11 cellular contexts compared by ENCODE assay signal in the genomic region with DNA sequence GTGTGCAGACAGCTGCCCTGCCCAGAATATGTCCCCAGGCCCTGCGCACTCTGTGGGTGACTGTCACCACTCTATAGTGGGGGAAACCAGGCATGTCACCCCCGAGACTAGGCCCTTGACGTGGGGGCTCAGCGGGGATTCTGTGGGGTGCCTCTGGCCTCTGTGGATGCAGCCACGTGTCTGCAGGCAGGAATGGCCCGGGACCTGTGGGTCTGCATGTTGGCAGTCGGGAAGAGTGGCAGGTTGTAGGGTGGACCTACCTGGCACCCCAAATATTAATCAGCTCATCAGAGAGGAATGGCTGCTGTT. TPM values are rescaled to one million over a fixed set of nuclear protein-coding genes. Genes with fewer than 3 reads are reported as not detected.
DNase-seq lines count a peak whose midpoint lies in the region; FAIRE-seq and TF ChIP-seq lines count a peak whose summit lies in the region.
"Had no signal": no experiment of that assay in that cellular context is flagged by ENCODE, and none has a peak within 500 bp of the region (broad histone marks: within the 10 kb centered on the region; RNA-seq: fewer than 3 reads in every experiment).

No MANE protein-coding gene starts in this region.

- DNase-seq in Calu3 = no peak
- DNase-seq in SJSA1 (ENCODE audit: low read depth in 1 of 2, low spot score in 2 of 2) = no peak
- no peak for DNase-seq in KG1 (lab: John Stamatoyannopoulos, UW)
- no peak for DNase-seq in NOMO-1 treated with dmso at 0.1 percent for 144 hours (lab: John Stamatoyannopoulos, UW; ENCODE audit: unreplicated experiment)
- DNase-seq in endothelial cell (ENCODE audit: low spot score) = no peak
- no peak for DNase-seq in urothelium cell line (ENCODE audit: low spot score)
- DNase-seq: H9, NCI-H1105 had no signal

- H3K79me2 ChIP-seq in parathyroid adenoma = no peaks in the 10 kb centered on the region

- H3K4me1 Mint-ChIP-seq in Calu3 (ENCODE audit: low read depth, unreplicated experiment) (peaks cover 22% of the 10 kb centered on the region), endothelial cell (ENCODE audit: unreplicated experiment) (no peaks in the 10 kb centered on the region)

- no peaks in the 10 kb centered on the region for H3K9me3 ChIP-seq in SJSA1 (replicated peaks)
- no peaks in the 10 kb centered on the region for H3K9me3 ChIP-seq in esophagus (ENCODE audit: control insufficient read depth in 2 of 2, insufficient read depth in 1 of 2, low read depth in 1 of 2, low read length in 1 of 2)
- no peaks in the 10 kb centered on the region for H3K9me3 ChIP-seq in parathyroid adenoma (ENCODE audit: control insufficient read depth, low read length)

- H3K36me3 Mint-ChIP-seq in Calu3 (ENCODE audit: insufficient read depth, unreplicated experiment) = peaks cover 16% of the 10 kb centered on the region
- peaks cover 9% of the 10 kb centered on the region for H3K36me3 Mint-ChIP-seq in endothelial cell (ENCODE audit: low read depth, unreplicated experiment)

- H3K27ac Mint-ChIP-seq in Calu3 (ENCODE audit: unreplicated experiment) = peak overlapping the region; percentile 77
- H3K27ac Mint-ChIP-seq in endothelial cell (ENCODE audit: unreplicated experiment) = no peak overlapping the region

- H3K27me3 ChIP-seq in SJSA1 (replicated peaks) = no peaks in the 10 kb centered on the region
- H3K27me3 ChIP-seq in esophagus (ENCODE audit: control insufficient read depth in 1 of 2, insufficient read depth in 2 of 2, low read length in 2 of 2) = no peaks in the 10 kb centered on the region
- H3K27me3 ChIP-seq in parathyroid adenoma (ENCODE audit: control insufficient read depth, insufficient read depth, low read length) = no peaks in the 10 kb centered on the region

- no peak for FAIRE-seq in urothelium cell line (lab: Jason Lieb, UNC)

- intact Hi-C loops in Calu3 (cut with micrococcal nuclease; ENCODE audit: unreplicated experiment) = no loop called here

- H3K27me3 Mint-ChIP-seq in Calu3 (ENCODE audit: unreplicated experiment) (peaks cover 4% of the 10 kb centered on the region), endothelial cell (ENCODE audit: unreplicated experiment) (peaks cover 4% of the 10 kb centered on the region)

- H3K27ac ChIP-seq in SJSA1 (peak overlapping the region; percentile 87; the same call in 1 of the 2 replicates), esophagus (ENCODE audit: low read depth in 2 of 2, low read length in 1 of 2) (no peak overlapping the region), parathyroid adenoma (no peak overlapping the region)

- 79 to 85% methylated on average over 7 of the region's 7 CpGs for WGBS in esophagus, 2 donors

- CTCF ChIA-PET in Calu3 (lab: Charles Lee) = interaction anchor here (1.2 kb wide), 1 partner anchor 35 kb away, joined by 4 read pairs; no protein-coding TSS in a partner anchor

- TF ChIP-seq CTCF in Calu3 (IDR thresholded peaks at IDR 0.05; ENCODE audit: unreplicated experiment) (no peak), parathyroid adenoma (IDR thresholded peaks at IDR 0.05) (no peak), endothelial cell (IDR thresholded peaks at IDR 0.05; ENCODE audit: unreplicated experiment) (no peak)

- H3K4me3 ChIP-seq in SJSA1 = peak overlapping the region; percentile 35
- H3K4me3 ChIP-seq in esophagus (ENCODE audit: low read depth in 1 of 2, low read length in 2 of 2) = peak overlapping the region; percentile 34 to 46
- peak overlapping the region; percentile 9 for H3K4me3 ChIP-seq in parathyroid adenoma (ENCODE audit: low read depth, low read length)

- H3K4me3 Mint-ChIP-seq in Calu3 (ENCODE audit: low read depth, unreplicated experiment) = peak overlapping the region; percentile 72
- no peak overlapping the region for H3K4me3 Mint-ChIP-seq in endothelial cell (ENCODE audit: unreplicated experiment)

- H3K9me3 Mint-ChIP-seq in Calu3 (ENCODE audit: low read depth, unreplicated experiment) (peaks cover 2% of the 10 kb centered on the region), endothelial cell (ENCODE audit: unreplicated experiment) (no peaks in the 10 kb centered on the region)
- H3K9me3 Mint-ChIP-seq: H9 had no signal

- H2AFZ ChIP-seq in parathyroid adenoma = no peak overlapping the region

- no TSS peak for BruUV-seq in Calu3 (replicated peaks; lab: Mats Ljungman, UMichigan)

- H3K4me1 ChIP-seq in SJSA1 (replicated peaks) = peaks cover 24% of the 10 kb centered on the region
- H3K4me1 ChIP-seq in esophagus (ENCODE audit: control insufficient read depth in 2 of 2, insufficient read depth in 2 of 2, low read length in 1 of 2) = peaks cover 4 to 10% of the 10 kb centered on the region in 2 donors
- no peaks in the 10 kb centered on the region for H3K4me1 ChIP-seq in parathyroid adenoma

- H3K36me3 ChIP-seq in SJSA1 (0 out of 2 replicates have a peak, but pooled peaks cover 8% of the 10 kb centered on the region), esophagus (ENCODE audit: control insufficient read depth in 2 of 2, insufficient read depth in 2 of 2, low read length in 1 of 2) (no peaks in the 10 kb centered on the region), parathyroid adenoma (ENCODE audit: control insufficient read depth, insufficient read depth, low read length) (no peaks in the 10 kb centered on the region)

- H3K9ac ChIP-seq in parathyroid adenoma = no peak overlapping the region

- peak overlapping the region; percentile 25 for H3K4me2 ChIP-seq in parathyroid adenoma (ENCODE audit: low read length)

RNA-seq across cellular contexts. Expression of a gene that starts 1.0 kb away (rescaled TPM):
- 81.8 and 89.0 TPM in 2 replicates for total RNA-seq in Calu3 (2022)
- 99.8 and 160 TPM in 2 replicates for total RNA-seq in SJSA1 (2014; rRNA removed; shearing (Covaris generic))
- 10 to 100 TPM; 16.5 to 19.0 TPM for polyA plus RNA-seq in esophagus
- total RNA-seq in endothelial cell (ENCODE audit: unreplicated experiment) = 1.7 TPM

RNA-seq across cellular contexts. Expression of a gene that starts 20.0 kb away (rescaled TPM):
- 0.27 and 0.31 TPM in 2 replicates for total RNA-seq in Calu3 (2022)
- 0.55 TPM in 1 of 2 replicates, not detected in the other for total RNA-seq in SJSA1 (2014; rRNA removed; shearing (Covaris generic))
- 1 to 10 TPM in 1 of 2 donors, under 1 TPM in 1; 0.51 to 2.6 TPM for polyA plus RNA-seq in esophagus
- total RNA-seq in endothelial cell (ENCODE audit: unreplicated experiment) = 5.4 TPM

RNA-seq across cellular contexts. Expression of a gene that starts 29.6 kb away (rescaled TPM):
- total RNA-seq in Calu3 (2022) (59.4 and 70.9 TPM in 2 replicates), endothelial cell (ENCODE audit: unreplicated experiment) (0.13 TPM)
- total RNA-seq in SJSA1 (2014; rRNA removed; shearing (Covaris generic)) = not detected in 2 replicates
- polyA plus RNA-seq in esophagus = 100 to 1,000 TPM; 144 to 149 TPM

RNA-seq across cellular contexts. Expression of a gene that starts 32.7 kb away (rescaled TPM):
- total RNA-seq in Calu3 (2022) (not detected in 2 replicates), endothelial cell (ENCODE audit: unreplicated experiment) (50.7 TPM)
- total RNA-seq in SJSA1 (2014; rRNA removed; shearing (Covaris generic)) = not detected in 2 replicates
- polyA plus RNA-seq in esophagus = not detected
- total RNA-seq: posterior vena cava had no signal

RNA-seq across cellular contexts. Expression of a gene that starts 42.6 kb away (rescaled TPM):
- total RNA-seq in Calu3 (2022) = 50.8 and 54.4 TPM in 2 replicates
- total RNA-seq in SJSA1 (2014; rRNA removed; shearing (Covaris generic)) = 27.4 and 28.2 TPM in 2 replicates
- 10 to 100 TPM; 24.3 to 37.2 TPM for polyA plus RNA-seq in esophagus
- 22.9 TPM for total RNA-seq in endothelial cell (ENCODE audit: unreplicated experiment)

Comparison
In these comparisons a context has a peak if more than half of its experiments do, and no peak if none do; other contexts are left out.
1. RNA of a gene that starts 1.0 kb away (total RNA-seq): 99.8 to 160 TPM in SJSA1 and 81.8 to 89.0 TPM in Calu3; 1.7 TPM in endothelial cell (single experiment); every median in the first group is over 10 times any median in the second.
2. RNA of a gene that starts 29.6 kb away (total RNA-seq): 59.4 to 70.9 TPM in Calu3; 0.13 TPM in endothelial cell (single experiment) and not detected in SJSA1; every median in the first group is over 10 times any median in the second.
3. Peak in every context shown above with its lines, with median percentiles within 50 percentile points of each other: H3K4me3 ChIP-seq.